ENCODE assay signal across 1 cellular context in the genomic region with DNA sequence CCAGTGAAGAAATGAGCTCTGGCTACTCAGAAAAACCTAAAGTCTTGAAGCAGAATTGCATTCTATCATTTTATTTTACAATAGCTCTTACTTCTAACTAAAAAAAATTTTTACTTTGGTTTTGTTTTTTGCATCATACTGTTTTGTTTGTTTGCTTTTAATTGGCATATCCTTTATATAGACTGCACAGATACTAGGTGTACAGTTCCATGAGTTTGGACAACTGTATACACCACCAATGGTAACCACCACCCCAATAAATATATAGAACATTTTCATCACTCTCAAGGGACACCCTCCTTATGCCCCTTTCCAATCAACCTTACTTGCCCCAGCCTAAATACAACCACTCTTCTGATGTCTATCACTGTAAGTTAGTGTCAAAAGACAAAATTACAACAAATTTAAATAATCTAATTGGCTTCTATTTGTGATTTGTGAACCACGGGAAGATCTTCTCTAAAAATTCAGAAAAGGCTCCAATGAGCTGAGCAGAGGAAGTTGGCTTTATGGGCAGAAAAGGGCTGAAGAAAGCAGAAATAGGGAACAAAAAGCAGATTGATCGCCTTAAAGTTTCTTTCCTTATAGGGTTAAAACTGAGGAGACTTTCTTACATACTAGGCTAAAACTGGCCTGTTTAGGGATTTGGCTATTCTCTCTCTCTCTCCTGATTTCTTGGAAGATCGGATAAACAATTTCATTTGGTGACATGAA.
A peak's percentile ranks its signal among the peaks of the same experiment; 100 is the strongest.
TF ChIP-seq lines count a peak whose summit lies in the region.

No MANE protein-coding gene starts in this region.

TF ChIP-seq in K562, 482 proteins besides CTCF, POLR2A, EP300 and RAD21:
- no peak for TF ChIP-seq TEAD4 (IDR thresholded peaks at IDR 0.05; ENCODE audit: low read length)
- TF ChIP-seq TEAD4 (CRISPR knock-in tag; IDR thresholded peaks at IDR 0.05; ENCODE audit: borderline replicate concordance): no peak
- no peak for TF ChIP-seq ZNF778 (CRISPR knock-in tag; IDR thresholded peaks at IDR 0.05)
- TF ChIP-seq TBP (optimal IDR thresholded peaks at IDR 0.05; ENCODE audit: low read depth, low read length): no peak
- no peak for TF ChIP-seq ATF1 (CRISPR knock-in tag; IDR thresholded peaks at IDR 0.05)
- no peak for TF ChIP-seq ATF1 (tag; IDR thresholded peaks at IDR 0.05)
- TF ChIP-seq ZKSCAN8 (CRISPR knock-in tag; IDR thresholded peaks at IDR 0.05): peak; percentile 93
- TF ChIP-seq SPI1 (IDR thresholded peaks at IDR 0.05; ENCODE audit: borderline replicate concordance, low read depth, low read length): peak; percentile 34; the same call in 1 of the 2 replicates
- TF ChIP-seq, protein P1, sequence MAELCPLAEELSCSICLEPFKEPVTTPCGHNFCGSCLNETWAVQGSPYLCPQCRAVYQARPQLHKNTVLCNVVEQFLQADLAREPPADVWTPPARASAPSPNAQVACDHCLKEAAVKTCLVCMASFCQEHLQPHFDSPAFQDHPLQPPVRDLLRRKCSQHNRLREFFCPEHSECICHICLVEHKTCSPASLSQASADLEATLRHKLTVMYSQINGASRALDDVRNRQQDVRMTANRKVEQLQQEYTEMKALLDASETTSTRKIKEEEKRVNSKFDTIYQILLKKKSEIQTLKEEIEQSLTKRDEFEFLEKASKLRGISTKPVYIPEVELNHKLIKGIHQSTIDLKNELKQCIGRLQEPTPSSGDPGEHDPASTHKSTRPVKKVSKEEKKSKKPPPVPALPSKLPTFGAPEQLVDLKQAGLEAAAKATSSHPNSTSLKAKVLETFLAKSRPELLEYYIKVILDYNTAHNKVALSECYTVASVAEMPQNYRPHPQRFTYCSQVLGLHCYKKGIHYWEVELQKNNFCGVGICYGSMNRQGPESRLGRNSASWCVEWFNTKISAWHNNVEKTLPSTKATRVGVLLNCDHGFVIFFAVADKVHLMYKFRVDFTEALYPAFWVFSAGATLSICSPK (IDR thresholded peaks at IDR 0.05; ENCODE audit: borderline replicate concordance): no peak
- no peak for TF ChIP-seq MIER1 (IDR thresholded peaks at IDR 0.05; ENCODE audit: low read depth)
- TF ChIP-seq FOXJ3 (CRISPR knock-in tag; IDR thresholded peaks at IDR 0.05): no peak
- TF ChIP-seq, protein P2, sequence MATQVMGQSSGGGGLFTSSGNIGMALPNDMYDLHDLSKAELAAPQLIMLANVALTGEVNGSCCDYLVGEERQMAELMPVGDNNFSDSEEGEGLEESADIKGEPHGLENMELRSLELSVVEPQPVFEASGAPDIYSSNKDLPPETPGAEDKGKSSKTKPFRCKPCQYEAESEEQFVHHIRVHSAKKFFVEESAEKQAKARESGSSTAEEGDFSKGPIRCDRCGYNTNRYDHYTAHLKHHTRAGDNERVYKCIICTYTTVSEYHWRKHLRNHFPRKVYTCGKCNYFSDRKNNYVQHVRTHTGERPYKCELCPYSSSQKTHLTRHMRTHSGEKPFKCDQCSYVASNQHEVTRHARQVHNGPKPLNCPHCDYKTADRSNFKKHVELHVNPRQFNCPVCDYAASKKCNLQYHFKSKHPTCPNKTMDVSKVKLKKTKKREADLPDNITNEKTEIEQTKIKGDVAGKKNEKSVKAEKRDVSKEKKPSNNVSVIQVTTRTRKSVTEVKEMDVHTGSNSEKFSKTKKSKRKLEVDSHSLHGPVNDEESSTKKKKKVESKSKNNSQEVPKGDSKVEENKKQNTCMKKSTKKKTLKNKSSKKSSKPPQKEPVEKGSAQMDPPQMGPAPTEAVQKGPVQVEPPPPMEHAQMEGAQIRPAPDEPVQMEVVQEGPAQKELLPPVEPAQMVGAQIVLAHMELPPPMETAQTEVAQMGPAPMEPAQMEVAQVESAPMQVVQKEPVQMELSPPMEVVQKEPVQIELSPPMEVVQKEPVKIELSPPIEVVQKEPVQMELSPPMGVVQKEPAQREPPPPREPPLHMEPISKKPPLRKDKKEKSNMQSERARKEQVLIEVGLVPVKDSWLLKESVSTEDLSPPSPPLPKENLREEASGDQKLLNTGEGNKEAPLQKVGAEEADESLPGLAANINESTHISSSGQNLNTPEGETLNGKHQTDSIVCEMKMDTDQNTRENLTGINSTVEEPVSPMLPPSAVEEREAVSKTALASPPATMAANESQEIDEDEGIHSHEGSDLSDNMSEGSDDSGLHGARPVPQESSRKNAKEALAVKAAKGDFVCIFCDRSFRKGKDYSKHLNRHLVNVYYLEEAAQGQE (CRISPR knock-in tag; IDR thresholded peaks at IDR 0.05; ENCODE audit: low read depth): no peak
- no peak for TF ChIP-seq TAF7 (tag; IDR thresholded peaks at IDR 0.05)
